15 cellular contexts compared by ENCODE assay signal in genomic region chr2:75547345-75548035, GRCh38. TPM values are rescaled to one million over a fixed set of nuclear protein-coding genes. Genes with fewer than 3 reads are reported as not detected.
DNase-seq lines count a peak whose midpoint lies in the region; ATAC-seq and TF ChIP-seq lines count a peak whose summit lies in the region.
"Had no signal": no experiment of that assay in that cellular context is flagged by ENCODE, and none has a peak within 500 bp of the region (broad histone marks: within the 10 kb centered on the region; RNA-seq: fewer than 3 reads in every experiment).

No MANE protein-coding gene starts in this region.

- BruUV-seq in MCF 10A (replicated peaks; lab: Mats Ljungman, UMichigan) (no TSS peak), mammary epithelial cell (replicated peaks; lab: Mats Ljungman, UMichigan) (no TSS peak)

- no peaks in the 10 kb centered on the region for H4K20me1 ChIP-seq in mammary epithelial cell (ENCODE audit: insufficient read depth, low read length)

- peaks cover 85% of the 10 kb centered on the region for H3K79me2 ChIP-seq in mammary epithelial cell (ENCODE audit: insufficient read depth, low read length)

- no peaks in the 10 kb centered on the region for H3K27me3 ChIP-seq in mammary epithelial cell (ENCODE audit: insufficient read depth, low read length)
- H3K27me3 ChIP-seq: body of pancreas, spleen had no signal

- ATAC-seq in HG02885 (IDR thresholded peaks at IDR 0.05; ENCODE audit: poor library complexity, unreplicated experiment), result no peak
- ATAC-seq: activated T-helper 17 cell treated with anti-CD3 and anti-CD28 coated beads, Interleukin-2, amount 50 U/mL, for 72 hours; body of pancreas; left ventricle myocardium superior had no signal

- H3K36me3 Mint-ChIP-seq in MCF 10A (ENCODE audit: insufficient read depth, unreplicated experiment), result no peaks in the 10 kb centered on the region

- DNase-seq in MCF 10A (ENCODE audit: unreplicated experiment) (no peak), mammary epithelial cell (no peak), astrocyte of the spinal cord (ENCODE audit: low read depth, low spot score) (peak; percentile 84), glomerular visceral epithelial cell (ENCODE audit: extremely low spot score) (peak; percentile 87), HuH-7 (ENCODE audit: low spot score) (no peak), COR-L47 (lab: John Stamatoyannopoulos, UW) (no peak), NCI-H82 (lab: John Stamatoyannopoulos, UW) (no peak)
- DNase-seq: left ventricle myocardium superior, spleen had no signal

- H3K27me3 Mint-ChIP-seq in MCF 10A (ENCODE audit: insufficient read depth, unreplicated experiment), result no peaks in the 10 kb centered on the region

- 91% methylated on average over 4 of the region's 4 CpGs for WGBS in mammary epithelial cell (ENCODE audit: low coverage, missing lambda C conversion rate)

- dilution Hi-C loops in mammary epithelial cell (cut with HindIII; ENCODE audit: low sequenced_read_pairs), result loop anchor here (5.0 kb wide), 1 partner anchor 70 kb away; no protein-coding TSS in a partner anchor

- CTCF ChIA-PET in MCF 10A (lab: Yijun Ruan, JAX), result interaction anchor here (0.7 to 4.9 kb wide), 5 partner anchors 8 to 164 kb away, joined by 3 to 23 read pairs (median 3); no protein-coding TSS in a partner anchor
- CTCF ChIA-PET in mammary epithelial cell (lab: Charles Lee; ENCODE audit: low non-redundant PET), result no interaction called here

- H3K4me3 Mint-ChIP-seq in MCF 10A (ENCODE audit: unreplicated experiment), result no peak overlapping the region
- H3K4me3 Mint-ChIP-seq: activated T-helper 17 cell treated with anti-CD3 and anti-CD28 coated beads, Interleukin-2, amount 50 U/mL, for 72 hours; neural crest cell had no signal

- in situ Hi-C loops in mammary epithelial cell (cut with MboI; ENCODE audit: low sequenced_read_pairs in 2 of 2), result no loop called here
- in situ Hi-C loops in astrocyte of the spinal cord (cut with HindIII; ENCODE audit: low sequenced_read_pairs), result no loop called here

- H3K4me2 ChIP-seq in mammary epithelial cell (ENCODE audit: insufficient read depth, low read depth, low read length), result no peak overlapping the region

- H3K9me3 Mint-ChIP-seq in MCF 10A (ENCODE audit: unreplicated experiment), result no peaks in the 10 kb centered on the region
- H3K9me3 Mint-ChIP-seq: activated T-helper 17 cell treated with anti-CD3 and anti-CD28 coated beads, Interleukin-2, amount 50 U/mL, for 72 hours; neural crest cell had no signal

- H3K4me1 Mint-ChIP-seq in MCF 10A (ENCODE audit: insufficient read depth, unreplicated experiment), result peaks cover 13% of the 10 kb centered on the region
- H3K4me1 Mint-ChIP-seq: activated T-helper 17 cell treated with anti-CD3 and anti-CD28 coated beads, Interleukin-2, amount 50 U/mL, for 72 hours had no signal

- H3K9ac ChIP-seq in mammary epithelial cell (ENCODE audit: insufficient read depth, low read length), result no peak overlapping the region

- POLR2A ChIA-PET in MCF 10A (lab: Yijun Ruan, JAX), result interaction anchor here (1.4 kb wide), 1 partner anchor 19 kb away, joined by 4 read pairs; no protein-coding TSS in a partner anchor

- H3K9me3 ChIP-seq in mammary epithelial cell (replicated peaks; ENCODE audit: insufficient read depth, low read length), result no peaks in the 10 kb centered on the region
- H3K9me3 ChIP-seq: body of pancreas, spleen had no signal

- peak overlapping the region; percentile 70 for H3K27ac Mint-ChIP-seq in MCF 10A (ENCODE audit: low read depth, unreplicated experiment)
- H3K27ac Mint-ChIP-seq: activated T-helper 17 cell treated with anti-CD3 and anti-CD28 coated beads, Interleukin-2, amount 50 U/mL, for 72 hours had no signal

- H3K4me1 ChIP-seq in mammary epithelial cell (ENCODE audit: insufficient read depth, low read length), result peaks cover 9% of the 10 kb centered on the region
- H3K4me1 ChIP-seq: spleen had no signal

- peaks cover 3% of the 10 kb centered on the region for H3K36me3 ChIP-seq in mammary epithelial cell (ENCODE audit: insufficient read depth, low read length)
- H3K36me3 ChIP-seq: spleen had no signal

- intact Hi-C loops in MCF 10A (cut with micrococcal nuclease) (no loop called here), mammary epithelial cell (cut with micrococcal nuclease) (no loop called here)

- no peak overlapping the region for H2AFZ ChIP-seq in mammary epithelial cell (ENCODE audit: low read depth, low read length)

- no peak for TF ChIP-seq CTCF in MCF 10A (IDR thresholded peaks at IDR 0.05; ENCODE audit: unreplicated experiment)
- TF ChIP-seq CTCF in mammary epithelial cell (conservative IDR thresholded peaks at IDR 0.05 in 1 of 2, IDR thresholded peaks at IDR 0.05 in 1 of 2; ENCODE audit: extremely low read depth in 1 of 2, insufficient read depth in 1 of 2, low read depth in 1 of 2, low read length in 2 of 2), result no peak
- TF ChIP-seq CTCF in astrocyte of the spinal cord (IDR thresholded peaks at IDR 0.05; ENCODE audit: low read depth, low read length), result no peak

- H3K4me3 ChIP-seq in mammary epithelial cell (replicated peaks in 1 of 3; ENCODE audit: insufficient read depth in 1 of 3, low read depth in 2 of 3, low read length in 3 of 3) (no peak overlapping the region), astrocyte of the spinal cord (ENCODE audit: low read depth, low read length) (no peak overlapping the region)
- H3K4me3 ChIP-seq: body of pancreas, spleen had no signal

- H3K27ac ChIP-seq in mammary epithelial cell (ENCODE audit: insufficient read depth, low read depth, low read length), result no peak overlapping the region
- H3K27ac ChIP-seq: 22Rv1, body of pancreas, RWPE1, spleen had no signal

RNA-seq across cellular contexts. Expression of gene EVA1A, which starts 13.2 kb away (rescaled TPM):
- 7.6 and 14.4 TPM in 2 replicates for total RNA-seq in MCF 10A (2022)
- 10 to 100 TPM; 19.2 to 28.7 TPM for total RNA-seq in mammary epithelial cell
- polyA plus RNA-seq in mammary epithelial cell, result 28.0 TPM
- 37.7 TPM for polyA minus RNA-seq in mammary epithelial cell
- total RNA-seq: activated T-helper 17 cell treated with anti-CD3 and anti-CD28 coated beads, Interleukin-2, amount 50 U/mL, for 72 hours had no signal

Comparison
In these comparisons a context has a peak if more than half of its experiments do, and no peak if none do; other contexts are left out.
1. DNase-seq: peak in astrocyte of the spinal cord (single experiment) and glomerular visceral epithelial cell (single experiment); none in MCF 10A (single experiment), mammary epithelial cell (single experiment), HuH-7 (single experiment), COR-L47 (single experiment) and NCI-H82 (single experiment).